In the genomic region with DNA sequence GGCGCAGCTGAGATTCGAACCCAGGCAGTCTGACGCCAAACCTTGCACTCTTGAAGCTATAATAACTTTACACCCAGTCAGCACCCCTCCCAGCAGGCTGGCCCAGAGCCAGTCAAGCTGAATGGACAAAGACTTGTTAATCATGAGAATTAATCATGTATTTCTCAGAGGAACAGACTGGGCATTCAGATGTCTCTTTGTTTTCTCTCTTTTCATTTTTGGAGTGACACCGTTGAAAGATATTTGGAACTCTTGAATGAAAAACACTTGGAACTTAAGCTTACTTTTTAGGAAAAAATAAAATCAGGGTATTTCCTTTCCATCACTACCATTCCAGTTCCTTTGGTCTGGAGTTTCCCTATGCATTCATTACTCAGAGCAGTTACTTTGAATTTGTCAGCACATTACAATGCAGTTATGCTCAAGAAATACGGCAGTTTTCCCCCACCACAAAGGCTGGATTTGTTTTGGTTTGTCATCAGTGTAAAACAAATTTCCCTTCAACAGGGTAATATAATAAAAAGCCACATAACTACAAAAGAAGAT, we compare ENCODE assay signal across 1 cellular context.
TF ChIP-seq lines count a peak whose summit lies in the region.

No MANE protein-coding gene starts in this region.

TF ChIP-seq in IMR-90, 13 proteins besides CTCF, POLR2A, EP300 and RAD21 (continued from another document):
- TF ChIP-seq, protein P1, sequence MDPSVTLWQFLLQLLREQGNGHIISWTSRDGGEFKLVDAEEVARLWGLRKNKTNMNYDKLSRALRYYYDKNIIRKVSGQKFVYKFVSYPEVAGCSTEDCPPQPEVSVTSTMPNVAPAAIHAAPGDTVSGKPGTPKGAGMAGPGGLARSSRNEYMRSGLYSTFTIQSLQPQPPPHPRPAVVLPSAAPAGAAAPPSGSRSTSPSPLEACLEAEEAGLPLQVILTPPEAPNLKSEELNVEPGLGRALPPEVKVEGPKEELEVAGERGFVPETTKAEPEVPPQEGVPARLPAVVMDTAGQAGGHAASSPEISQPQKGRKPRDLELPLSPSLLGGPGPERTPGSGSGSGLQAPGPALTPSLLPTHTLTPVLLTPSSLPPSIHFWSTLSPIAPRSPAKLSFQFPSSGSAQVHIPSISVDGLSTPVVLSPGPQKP (IDR thresholded peaks at IDR 0.05; ENCODE audit: borderline replicate concordance, low read depth, low read length) = no peak
